1 cellular context compared by ENCODE assay signal in the genomic region with DNA sequence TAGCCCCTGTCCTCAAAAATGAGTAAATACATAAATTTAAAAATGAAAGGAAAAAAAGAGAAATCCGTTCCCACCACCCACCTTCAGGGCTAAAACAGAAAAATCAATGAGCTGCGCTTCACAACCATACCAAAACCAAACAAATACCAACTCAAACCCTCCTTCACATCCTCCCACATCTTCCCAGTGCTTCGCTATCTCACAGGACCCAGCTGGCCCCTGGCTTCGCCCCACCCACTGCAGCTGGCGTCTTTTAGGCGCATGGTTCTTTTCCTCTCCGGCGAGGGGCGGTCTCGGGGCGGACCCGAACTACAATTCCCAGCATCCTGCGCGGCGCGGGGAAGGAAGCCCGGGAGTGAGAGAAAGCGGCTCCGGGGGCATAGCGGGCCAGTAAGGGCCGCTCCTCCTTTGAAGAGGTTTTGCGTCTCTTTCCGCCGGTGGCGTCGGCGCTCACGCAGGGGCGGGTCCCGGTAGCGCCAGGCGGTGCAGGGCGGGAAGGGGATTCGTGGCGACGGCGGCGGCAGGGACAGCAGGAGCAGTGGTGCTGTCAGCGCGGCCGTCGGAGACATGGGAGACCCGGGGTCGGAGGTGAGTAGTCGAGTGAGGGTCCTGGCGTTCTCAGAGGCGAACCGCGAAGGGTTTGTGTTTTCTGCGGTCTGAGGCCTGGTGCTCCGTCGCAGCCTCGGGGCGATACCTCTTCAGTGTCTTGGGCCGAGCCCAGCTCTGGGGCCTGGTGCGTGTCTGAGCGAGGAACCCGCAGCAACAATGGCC.
TF ChIP-seq lines count a peak whose summit lies in the region.

A gene with protein sequence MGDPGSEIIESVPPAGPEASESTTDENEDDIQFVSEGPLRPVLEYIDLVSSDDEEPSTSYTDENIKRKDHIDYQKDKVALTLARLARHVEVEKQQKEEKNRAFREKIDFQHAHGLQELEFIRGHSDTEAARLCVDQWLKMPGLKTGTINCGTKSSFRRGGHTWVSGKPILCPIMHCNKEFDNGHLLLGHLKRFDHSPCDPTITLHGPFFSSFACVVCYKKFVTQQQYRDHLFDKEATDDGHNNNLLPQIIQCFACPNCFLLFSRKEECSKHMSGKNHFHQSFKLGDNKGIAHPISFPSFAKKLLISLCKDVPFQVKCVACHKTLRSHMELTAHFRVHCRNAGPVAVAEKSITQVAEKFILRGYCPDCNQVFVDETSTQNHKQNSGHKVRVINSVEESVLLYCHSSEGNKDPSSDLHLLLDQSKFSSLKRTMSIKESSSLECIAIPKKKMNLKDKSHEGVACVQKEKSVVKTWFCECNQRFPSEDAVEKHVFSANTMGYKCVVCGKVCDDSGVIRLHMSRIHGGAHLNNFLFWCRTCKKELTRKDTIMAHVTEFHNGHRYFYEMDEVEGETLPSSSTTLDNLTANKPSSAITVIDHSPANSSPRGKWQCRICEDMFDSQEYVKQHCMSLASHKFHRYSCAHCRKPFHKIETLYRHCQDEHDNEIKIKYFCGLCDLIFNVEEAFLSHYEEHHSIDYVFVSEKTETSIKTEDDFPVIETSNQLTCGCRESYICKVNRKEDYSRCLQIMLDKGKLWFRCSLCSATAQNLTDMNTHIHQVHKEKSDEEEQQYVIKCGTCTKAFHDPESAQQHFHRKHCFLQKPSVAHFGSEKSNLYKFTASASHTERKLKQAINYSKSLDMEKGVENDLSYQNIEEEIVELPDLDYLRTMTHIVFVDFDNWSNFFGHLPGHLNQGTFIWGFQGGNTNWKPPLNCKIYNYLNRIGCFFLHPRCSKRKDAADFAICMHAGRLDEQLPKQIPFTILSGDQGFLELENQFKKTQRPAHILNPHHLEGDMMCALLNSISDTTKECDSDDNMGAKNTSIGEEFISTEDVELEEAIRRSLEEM (plus strand): TSS at position 502 of the 771 bp plus-strand sequence. CDS start 66 bp downstream, at position 568.

TF ChIP-seq in HepG2, 621 proteins besides CTCF, POLR2A, EP300 and RAD21 (continued from another document and continues in another):
- TF ChIP-seq, protein P1, sequence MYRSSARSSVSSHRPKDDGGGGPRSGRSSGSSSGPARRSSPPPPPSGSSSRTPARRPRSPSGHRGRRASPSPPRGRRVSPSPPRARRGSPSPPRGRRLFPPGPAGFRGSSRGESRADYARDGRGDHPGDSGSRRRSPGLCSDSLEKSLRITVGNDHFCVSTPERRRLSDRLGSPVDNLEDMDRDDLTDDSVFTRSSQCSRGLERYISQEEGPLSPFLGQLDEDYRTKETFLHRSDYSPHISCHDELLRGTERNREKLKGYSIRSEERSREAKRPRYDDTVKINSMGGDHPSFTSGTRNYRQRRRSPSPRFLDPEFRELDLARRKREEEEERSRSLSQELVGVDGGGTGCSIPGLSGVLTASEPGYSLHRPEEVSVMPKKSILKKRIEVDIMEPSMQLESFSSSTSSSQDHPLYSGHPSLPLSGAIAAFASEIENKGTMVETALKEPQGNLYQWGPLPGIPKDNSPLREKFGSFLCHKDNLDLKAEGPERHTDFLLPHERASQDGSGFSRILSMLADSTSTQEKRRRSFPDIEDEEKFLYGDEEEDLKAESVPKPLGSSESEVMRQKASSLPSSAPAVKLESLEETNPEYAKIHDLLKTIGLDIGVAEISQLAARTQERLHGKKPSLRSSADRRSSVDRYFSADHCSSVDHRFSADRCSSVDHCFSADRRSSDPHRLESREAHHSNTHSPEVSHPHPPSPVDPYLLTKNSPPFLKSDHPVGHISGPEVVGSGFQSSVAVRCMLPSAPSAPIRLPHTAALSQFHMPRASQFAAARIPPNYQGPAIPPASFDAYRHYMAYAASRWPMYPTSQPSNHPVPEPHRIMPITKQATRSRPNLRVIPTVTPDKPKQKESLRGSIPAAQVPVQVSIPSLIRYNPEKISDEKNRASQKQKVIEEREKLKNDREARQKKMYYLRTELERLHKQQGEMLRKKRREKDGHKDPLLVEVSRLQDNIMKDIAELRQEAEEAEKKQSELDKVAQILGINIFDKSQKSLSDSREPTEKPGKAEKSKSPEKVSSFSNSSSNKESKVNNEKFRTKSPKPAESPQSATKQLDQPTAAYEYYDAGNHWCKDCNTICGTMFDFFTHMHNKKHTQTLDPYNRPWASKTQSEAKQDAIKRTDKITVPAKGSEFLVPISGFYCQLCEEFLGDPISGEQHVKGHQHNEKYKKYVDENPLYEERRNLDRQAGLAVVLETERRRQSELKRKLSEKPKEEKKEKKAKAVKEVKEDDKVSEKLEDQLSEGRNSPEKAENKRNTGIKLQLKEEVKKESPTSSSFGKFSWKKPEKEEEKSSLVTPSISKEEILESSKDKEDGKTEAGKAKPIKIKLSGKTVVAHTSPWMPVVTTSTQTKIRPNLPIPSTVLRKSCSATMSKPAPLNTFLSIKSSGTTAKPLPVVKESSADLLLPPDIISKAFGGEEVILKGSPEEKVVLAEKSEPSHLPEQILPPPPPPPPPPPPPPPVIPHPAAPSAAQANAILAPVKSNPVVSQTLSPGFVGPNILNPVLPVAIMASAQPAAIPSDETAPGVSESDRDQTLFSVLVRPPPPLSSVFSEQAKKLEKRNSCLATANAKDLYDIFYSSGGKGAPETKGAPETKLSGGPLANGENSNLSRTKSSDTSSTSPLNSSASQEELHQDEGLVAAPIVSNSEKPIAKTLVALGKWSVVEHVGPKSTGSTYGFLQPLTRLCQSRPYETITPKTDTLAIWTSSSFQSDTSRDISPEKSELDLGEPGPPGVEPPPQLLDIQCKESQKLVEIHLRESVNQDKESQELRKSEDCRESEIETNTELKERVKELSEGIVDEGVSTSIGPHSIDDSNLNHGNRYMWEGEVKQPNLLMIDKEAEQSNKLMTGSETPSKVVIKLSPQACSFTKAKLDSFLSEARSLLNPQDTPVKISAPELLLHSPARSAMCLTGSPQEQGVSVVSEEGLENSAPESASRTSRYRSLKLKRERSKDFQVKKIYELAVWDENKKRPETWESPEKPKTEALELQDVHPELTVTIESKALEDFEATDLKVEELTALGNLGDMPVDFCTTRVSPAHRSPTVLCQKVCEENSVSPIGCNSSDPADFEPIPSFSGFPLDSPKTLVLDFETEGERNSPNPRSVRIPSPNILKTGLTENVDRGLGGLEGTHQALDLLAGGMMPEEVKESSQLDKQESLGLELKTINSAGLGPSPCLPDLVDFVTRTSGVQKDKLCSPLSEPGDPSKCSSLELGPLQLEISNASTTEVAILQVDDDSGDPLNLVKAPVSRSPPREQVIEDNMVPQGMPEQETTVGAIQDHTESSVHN (CRISPR knock-in tag; IDR thresholded peaks at IDR 0.05) = peak; percentile 32; the same call in 1 of the 2 replicates
- TF ChIP-seq ZNF891 (CRISPR knock-in tag; IDR thresholded peaks at IDR 0.05) (peak; percentile 90), ARNTL (CRISPR knock-in tag; IDR thresholded peaks at IDR 0.05) (peak; percentile 48; the same call in 1 of the 2 replicates), ZNF780A (CRISPR knock-in tag; IDR thresholded peaks at IDR 0.05) (0 out of 2 replicates have a peak, but pooled peaks have one; percentile 65), SALL1 (CRISPR knock-in tag; IDR thresholded peaks at IDR 0.05) (peak; percentile 88), SAFB2 (CRISPR knock-in tag; IDR thresholded peaks at IDR 0.05; ENCODE audit: borderline replicate concordance, low read depth) (peak; percentile 84; the same call in 1 of the 2 replicates), ZBTB21 (CRISPR knock-in tag; IDR thresholded peaks at IDR 0.05) (peak; percentile 79), NRL (CRISPR knock-in tag; IDR thresholded peaks at IDR 0.05; ENCODE audit: borderline replicate concordance) (peak; percentile 93), PTBP1 (IDR thresholded peaks at IDR 0.05; ENCODE audit: low read depth, low read length, poor library complexity, severe bottlenecking) (no peak), HMG20B (CRISPR knock-in tag; conservative IDR thresholded peaks at IDR 0.05) (0 out of 2 replicates have a peak, but pooled peaks have one; percentile 14)
- TF ChIP-seq, protein P2, sequence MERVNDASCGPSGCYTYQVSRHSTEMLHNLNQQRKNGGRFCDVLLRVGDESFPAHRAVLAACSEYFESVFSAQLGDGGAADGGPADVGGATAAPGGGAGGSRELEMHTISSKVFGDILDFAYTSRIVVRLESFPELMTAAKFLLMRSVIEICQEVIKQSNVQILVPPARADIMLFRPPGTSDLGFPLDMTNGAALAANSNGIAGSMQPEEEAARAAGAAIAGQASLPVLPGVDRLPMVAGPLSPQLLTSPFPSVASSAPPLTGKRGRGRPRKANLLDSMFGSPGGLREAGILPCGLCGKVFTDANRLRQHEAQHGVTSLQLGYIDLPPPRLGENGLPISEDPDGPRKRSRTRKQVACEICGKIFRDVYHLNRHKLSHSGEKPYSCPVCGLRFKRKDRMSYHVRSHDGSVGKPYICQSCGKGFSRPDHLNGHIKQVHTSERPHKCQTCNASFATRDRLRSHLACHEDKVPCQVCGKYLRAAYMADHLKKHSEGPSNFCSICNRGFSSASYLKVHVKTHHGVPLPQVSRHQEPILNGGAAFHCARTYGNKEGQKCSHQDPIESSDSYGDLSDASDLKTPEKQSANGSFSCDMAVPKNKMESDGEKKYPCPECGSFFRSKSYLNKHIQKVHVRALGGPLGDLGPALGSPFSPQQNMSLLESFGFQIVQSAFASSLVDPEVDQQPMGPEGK (CRISPR knock-in tag; IDR thresholded peaks at IDR 0.05) = peak; percentile 84
- TF ChIP-seq, protein P3, sequence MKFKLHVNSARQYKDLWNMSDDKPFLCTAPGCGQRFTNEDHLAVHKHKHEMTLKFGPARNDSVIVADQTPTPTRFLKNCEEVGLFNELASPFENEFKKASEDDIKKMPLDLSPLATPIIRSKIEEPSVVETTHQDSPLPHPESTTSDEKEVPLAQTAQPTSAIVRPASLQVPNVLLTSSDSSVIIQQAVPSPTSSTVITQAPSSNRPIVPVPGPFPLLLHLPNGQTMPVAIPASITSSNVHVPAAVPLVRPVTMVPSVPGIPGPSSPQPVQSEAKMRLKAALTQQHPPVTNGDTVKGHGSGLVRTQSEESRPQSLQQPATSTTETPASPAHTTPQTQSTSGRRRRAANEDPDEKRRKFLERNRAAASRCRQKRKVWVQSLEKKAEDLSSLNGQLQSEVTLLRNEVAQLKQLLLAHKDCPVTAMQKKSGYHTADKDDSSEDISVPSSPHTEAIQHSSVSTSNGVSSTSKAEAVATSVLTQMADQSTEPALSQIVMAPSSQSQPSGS (CRISPR knock-in tag; IDR thresholded peaks at IDR 0.05) = peak; percentile 45; the same call in 1 of the 2 replicates
- TF ChIP-seq, protein P4, sequence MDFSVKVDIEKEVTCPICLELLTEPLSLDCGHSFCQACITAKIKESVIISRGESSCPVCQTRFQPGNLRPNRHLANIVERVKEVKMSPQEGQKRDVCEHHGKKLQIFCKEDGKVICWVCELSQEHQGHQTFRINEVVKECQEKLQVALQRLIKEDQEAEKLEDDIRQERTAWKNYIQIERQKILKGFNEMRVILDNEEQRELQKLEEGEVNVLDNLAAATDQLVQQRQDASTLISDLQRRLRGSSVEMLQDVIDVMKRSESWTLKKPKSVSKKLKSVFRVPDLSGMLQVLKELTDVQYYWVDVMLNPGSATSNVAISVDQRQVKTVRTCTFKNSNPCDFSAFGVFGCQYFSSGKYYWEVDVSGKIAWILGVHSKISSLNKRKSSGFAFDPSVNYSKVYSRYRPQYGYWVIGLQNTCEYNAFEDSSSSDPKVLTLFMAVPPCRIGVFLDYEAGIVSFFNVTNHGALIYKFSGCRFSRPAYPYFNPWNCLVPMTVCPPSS (IDR thresholded peaks at IDR 0.05) = no peak
- TF ChIP-seq, protein P5, sequence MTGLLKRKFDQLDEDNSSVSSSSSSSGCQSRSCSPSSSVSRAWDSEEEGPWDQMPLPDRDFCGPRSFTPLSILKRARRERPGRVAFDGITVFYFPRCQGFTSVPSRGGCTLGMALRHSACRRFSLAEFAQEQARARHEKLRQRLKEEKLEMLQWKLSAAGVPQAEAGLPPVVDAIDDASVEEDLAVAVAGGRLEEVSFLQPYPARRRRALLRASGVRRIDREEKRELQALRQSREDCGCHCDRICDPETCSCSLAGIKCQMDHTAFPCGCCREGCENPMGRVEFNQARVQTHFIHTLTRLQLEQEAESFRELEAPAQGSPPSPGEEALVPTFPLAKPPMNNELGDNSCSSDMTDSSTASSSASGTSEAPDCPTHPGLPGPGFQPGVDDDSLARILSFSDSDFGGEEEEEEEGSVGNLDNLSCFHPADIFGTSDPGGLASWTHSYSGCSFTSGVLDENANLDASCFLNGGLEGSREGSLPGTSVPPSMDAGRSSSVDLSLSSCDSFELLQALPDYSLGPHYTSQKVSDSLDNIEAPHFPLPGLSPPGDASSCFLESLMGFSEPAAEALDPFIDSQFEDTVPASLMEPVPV (CRISPR knock-in tag; IDR thresholded peaks at IDR 0.05) = peak; percentile 65; the same call in 1 of the 2 replicates
